9 cellular contexts compared by ENCODE assay signal in the genomic region with DNA sequence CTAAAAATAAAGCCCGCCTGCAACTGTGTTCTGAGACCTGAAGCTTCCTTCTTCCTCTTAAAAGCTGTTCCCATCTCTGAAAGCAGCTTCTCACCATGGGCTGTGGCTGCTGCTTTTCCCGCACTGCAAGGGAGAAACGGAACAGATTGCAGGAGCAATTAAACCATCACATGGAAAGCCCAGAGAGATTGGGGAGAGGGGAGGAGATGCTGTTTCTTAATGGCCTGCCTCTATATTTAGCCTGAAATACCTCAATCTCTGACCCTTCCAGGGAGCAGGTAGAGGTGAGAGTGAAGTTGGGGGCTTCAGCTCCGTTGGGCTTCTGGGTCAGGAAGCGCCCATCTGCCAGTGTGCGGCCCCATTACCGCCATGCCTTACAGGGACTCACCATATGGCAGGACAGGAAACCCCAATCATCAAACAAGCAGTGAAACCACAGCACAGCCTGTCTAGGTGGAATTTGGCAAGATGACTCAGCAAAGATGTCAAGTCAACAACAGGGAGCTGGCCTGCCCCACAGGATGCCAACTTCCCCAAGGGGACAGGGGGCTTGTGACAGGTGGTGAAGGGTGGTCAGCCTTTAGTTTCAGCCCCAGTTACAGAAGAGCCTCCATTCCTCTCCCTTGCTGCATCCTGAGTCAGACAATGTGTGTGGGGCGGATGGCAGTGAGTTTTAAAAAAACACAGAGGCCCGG.
A peak's percentile ranks its signal among the peaks of the same experiment; 100 is the strongest.
DNase-seq lines count a peak whose midpoint lies in the region; ATAC-seq and TF ChIP-seq lines count a peak whose summit lies in the region.
"Had no signal": no experiment of that assay in that cellular context is flagged by ENCODE, and none has a peak within 500 bp of the region (broad histone marks: within the 10 kb centered on the region; RNA-seq: fewer than 3 reads in every experiment).

No MANE protein-coding gene starts in this region.

- H2AK9ac ChIP-seq in IMR-90 (replicated peaks; ENCODE audit: low read depth, low read length, poor library complexity), result peak overlapping the region; percentile 9

- no peak for TF ChIP-seq RAD21 in IMR-90 (IDR thresholded peaks at IDR 0.05; ENCODE audit: low read length)

- intact Hi-C loops in IMR-90 (cut with micrococcal nuclease), result no loop called here

- no peak overlapping the region for H2AFZ ChIP-seq in IMR-90 (replicated peaks; ENCODE audit: low read length, poor library complexity)

- no peak overlapping the region for H3K9ac ChIP-seq in IMR-90 (ENCODE audit: low read depth, low read length)

- no peak overlapping the region for H2BK120ac ChIP-seq in IMR-90 (ENCODE audit: low read depth, low read length)

- no peak overlapping the region for H3K14ac ChIP-seq in IMR-90 (replicated peaks; ENCODE audit: low read depth, low read length)

- no peaks in the 10 kb centered on the region for H3K79me1 ChIP-seq in IMR-90 (ENCODE audit: low read depth in 1 of 2, low read length in 2 of 2)

- H3K9me3 ChIP-seq in IMR-90 (ENCODE audit: control insufficient read depth, insufficient read depth, low read length) (peaks cover 3% of the 10 kb centered on the region; the same call in 1 of the 2 replicates), suprapubic skin (no peaks in the 10 kb centered on the region)

- H2AK5ac ChIP-seq in IMR-90 (ENCODE audit: low read depth, low read length), result no peak overlapping the region

- DNase-seq in GDM1 (lab: John Stamatoyannopoulos, UW) (peak; percentile 71), IMR-90 (no peak), astrocyte of the hippocampus (ENCODE audit: low read depth, low spot score) (peak; percentile 1), NCI-H510A treated with DMSO at 0.1 percent for 48 hours (lab: John Stamatoyannopoulos, UW) (no peak), T-helper 9 cell (no peak), suprapubic skin (ENCODE audit: low spot score in 2 of 2) (no peak), kidney tubule cell (ENCODE audit: low spot score) (no peak)

- H3K56ac ChIP-seq in IMR-90 (ENCODE audit: extremely low read depth, insufficient read depth, low read length), result no peak overlapping the region

- no peak overlapping the region for H3K4me2 ChIP-seq in IMR-90 (ENCODE audit: low read depth, low read length)

- BruUV-seq in IMR-90 (replicated peaks; lab: Mats Ljungman, UMichigan), result no TSS peak

- H3K27ac ChIP-seq in IMR-90 (ENCODE audit: insufficient read depth, low read length), result no peak overlapping the region
- no peak overlapping the region for H3K27ac ChIP-seq in suprapubic skin
- H3K27ac ChIP-seq: HL-60 had no signal

- no peaks in the 10 kb centered on the region for H3K36me3 ChIP-seq in IMR-90 (ENCODE audit: control insufficient read depth, insufficient read depth, low read length)
- H3K36me3 ChIP-seq in suprapubic skin, result no peaks in the 10 kb centered on the region

- H2BK15ac ChIP-seq in IMR-90 (ENCODE audit: low read depth, low read length), result no peak overlapping the region

- H4K91ac ChIP-seq in IMR-90 (ENCODE audit: insufficient read depth, low read depth, low read length), result no peak overlapping the region

- no peak overlapping the region for H2BK20ac ChIP-seq in IMR-90 (ENCODE audit: low read depth, low read length)

- no peak overlapping the region for H3K23ac ChIP-seq in IMR-90 (ENCODE audit: low read depth, low read length)

- no peak overlapping the region for H4K8ac ChIP-seq in IMR-90 (ENCODE audit: low read depth in 2 of 2, low read length in 2 of 2)

- CTCF ChIA-PET in IMR-90 (lab: Yijun Ruan, JAX), result no interaction called here

- in situ Hi-C loops in IMR-90 (cut with MboI; ENCODE audit: low sequenced_read_pairs), result no loop called here

- POLR2A ChIA-PET in IMR-90 (lab: Charles Lee; ENCODE audit: unreplicated experiment), result no interaction called here

- no peak for TF ChIP-seq CTCF in IMR-90 (conservative IDR thresholded peaks at IDR 0.05; ENCODE audit: low read depth, low read length)
- TF ChIP-seq CTCF in suprapubic skin (IDR thresholded peaks at IDR 0.05), result no peak

- no peak overlapping the region for H4K5ac ChIP-seq in IMR-90 (ENCODE audit: low read depth, low read length)

- TF ChIP-seq EP300 in suprapubic skin (IDR thresholded peaks at IDR 0.05), result no peak

- no peaks in the 10 kb centered on the region for H4K20me1 ChIP-seq in IMR-90 (ENCODE audit: insufficient read depth, low read length)

- dilution Hi-C loops in IMR-90 (cut with HindIII; ENCODE audit: low sequenced_read_pairs, unreplicated experiment), result no loop called here

- peak; percentile 48 for ATAC-seq in GM19467 (IDR thresholded peaks at IDR 0.05; ENCODE audit: unreplicated experiment)
- no peak for ATAC-seq in IMR-90 (ENCODE audit: low read depth)

- no peaks in the 10 kb centered on the region for H3K9me1 ChIP-seq in IMR-90 (ENCODE audit: insufficient read depth, low read length)

- no peak for TF ChIP-seq POLR2A in IMR-90 (IDR thresholded peaks at IDR 0.05; ENCODE audit: low read depth, low read length)
- no peak for TF ChIP-seq POLR2A in suprapubic skin (IDR thresholded peaks at IDR 0.05)

- no peak overlapping the region for H2BK5ac ChIP-seq in IMR-90 (ENCODE audit: low read depth, low read length, poor library complexity, severe bottlenecking)

- H3K4me1 ChIP-seq in IMR-90 (ENCODE audit: control insufficient read depth, insufficient read depth, low read length) (no peaks in the 10 kb centered on the region), suprapubic skin (peaks cover 33% of the 10 kb centered on the region)

- no CpG with 5 or more reads among the region's 9 CpGs for WGBS in IMR-90 (ENCODE audit: extremely low coverage in 2 of 2, insufficient read length in 1 of 2), 2 experiments
- 55% methylated on average over 9 of the region's 9 CpGs for WGBS in suprapubic skin

- no peak overlapping the region for H3K4me3 ChIP-seq in IMR-90 (ENCODE audit: insufficient read depth, low read depth, low read length)
- H3K4me3 ChIP-seq in suprapubic skin, result no peak overlapping the region

- no peak overlapping the region for H3K4ac ChIP-seq in IMR-90 (ENCODE audit: low read depth, low read length)

- H3K27me3 ChIP-seq in IMR-90 (ENCODE audit: control insufficient read depth, insufficient read depth, low read length) (no peaks in the 10 kb centered on the region), suprapubic skin (peaks cover 16% of the 10 kb centered on the region)

- no peak overlapping the region for H3K18ac ChIP-seq in IMR-90 (ENCODE audit: low read depth, low read length)

TF ChIP-seq in IMR-90, 13 proteins besides CTCF, POLR2A, EP300 and RAD21:
- TF ChIP-seq NFE2L2 (IDR thresholded peaks at IDR 0.05; ENCODE audit: low read depth, low read length) (peak; percentile 56; the same call in 1 of the 2 replicates), FOS (IDR thresholded peaks at IDR 0.05; ENCODE audit: low read depth, low read length) (no peak), MXI1 (IDR thresholded peaks at IDR 0.05; ENCODE audit: borderline replicate concordance, low read depth, low read length) (no peak), MAZ (IDR thresholded peaks at IDR 0.05; ENCODE audit: borderline replicate concordance, low read depth, low read length) (no peak)

Comparison
In these comparisons a context has a peak if more than half of its experiments do, and no peak if none do; other contexts are left out.
1. DNase-seq: peak in GDM1 (single experiment) and astrocyte of the hippocampus (single experiment); none in IMR-90 (single experiment), NCI-H510A treated with DMSO at 0.1 percent for 48 hours (single experiment), T-helper 9 cell (single experiment), suprapubic skin (0 of 2) and kidney tubule cell (single experiment).